4 cellular contexts compared by ENCODE assay signal in genomic region chr10:43601576-43601975, GRCh38. TPM values are rescaled to one million over a fixed set of nuclear protein-coding genes. Genes with fewer than 3 reads are reported as not detected.
DNase-seq lines count a peak whose midpoint lies in the region; ATAC-seq, FAIRE-seq and TF ChIP-seq lines count a peak whose summit lies in the region.
"Not testable (repeated sequence)": the region's sequence is repeated elsewhere in the genome, so short reads cannot be mapped to it uniquely, and the experiment has no call there.
"Had no signal": no experiment of that assay in that cellular context is flagged by ENCODE, and none has a peak within 500 bp of the region (broad histone marks: within the 10 kb centered on the region; RNA-seq: fewer than 3 reads in every experiment).

No MANE protein-coding gene starts in this region.

- H3K4me2 ChIP-seq in K562 (ENCODE audit: insufficient read depth, low read length); HepG2 (ENCODE audit: low read depth, low read length): not testable (repeated sequence)

- TF ChIP-seq POLR2A in K562 (conservative IDR thresholded peaks at IDR 0.05); HepG2 (IDR thresholded peaks at IDR 0.05; ENCODE audit: insufficient read depth in 1 of 2, low read depth in 2 of 2, low read length in 2 of 2): not testable (repeated sequence)

- not testable (repeated sequence) for TF ChIP-seq RAD21 in K562 (CRISPR knock-in tag; conservative IDR thresholded peaks at IDR 0.05 in 1 of 2, IDR thresholded peaks at IDR 0.05 in 1 of 2); HepG2 (CRISPR knock-in tag; IDR thresholded peaks at IDR 0.05)

- intact Hi-C loops in K562 (cut with micrococcal nuclease); HepG2 (cut with micrococcal nuclease; ENCODE audit: unreplicated experiment): not testable (repeated sequence)

- H3K27ac ChIP-seq in K562 (ENCODE audit: extremely low read depth, low read depth, low read length); HepG2 (ENCODE audit: extremely low read length, insufficient read depth, low read length): not testable (repeated sequence)

- not testable (repeated sequence) for H3K9me3 ChIP-seq in K562 (replicated peaks; ENCODE audit: control insufficient read depth, insufficient read depth, low read depth, low read length); HepG2 (ENCODE audit: low read length)

- peaks cover 0 to 12% of the 10 kb centered on the region in 2 experiments; a peak in 4 of 5 replicates for H3K4me1 ChIP-seq in K562 (replicated peaks in 1 of 2; ENCODE audit: control insufficient read depth in 2 of 2, insufficient read depth in 2 of 2, low read length in 2 of 2)
- H3K4me1 ChIP-seq in HepG2 (ENCODE audit: insufficient read depth, low read length) = not testable (repeated sequence)

- CTCF ChIA-PET in K562 (lab: Yijun Ruan, JAX; ENCODE audit: low intra/inter-chr PET ratio); HepG2 (lab: Yijun Ruan, JAX; ENCODE audit: low intra/inter-chr PET ratio, low total read pairs): not testable (repeated sequence)

- not testable (repeated sequence) for FAIRE-seq in K562 (lab: Jason Lieb, UNC); HepG2 (lab: Jason Lieb, UNC)

- in situ Hi-C loops in K562 (cut with MboI); HepG2 (cut with HindIII; ENCODE audit: extremely low pct_ligation_motif_present, low pct_unique_long_range_greater_than_20kb): not testable (repeated sequence)

- H3K36me3 ChIP-seq in K562 (ENCODE audit: control insufficient read depth, insufficient read depth, low read length); HepG2 (replicated peaks in 1 of 2; ENCODE audit: control insufficient read depth in 1 of 2, insufficient read depth in 2 of 2, low read length in 2 of 2): not testable (repeated sequence)

- not testable (repeated sequence) for DNase-seq in K562 (ENCODE audit: extremely low read depth in 1 of 4, low spot score in 3 of 4); HepG2 (ENCODE audit: low spot score)

- peaks cover 4 to 11% of the 10 kb centered on the region in 2 experiments; a peak in 4 of 5 replicates for H3K27me3 ChIP-seq in K562 (ENCODE audit: control insufficient read depth in 2 of 2, insufficient read depth in 2 of 2, low read length in 2 of 2)
- H3K27me3 ChIP-seq in HepG2 (ENCODE audit: control insufficient read depth in 1 of 2, insufficient read depth in 2 of 2, low read length in 2 of 2) = not testable (repeated sequence)

- TF ChIP-seq EP300 in K562 (IDR thresholded peaks at IDR 0.05; ENCODE audit: low read length); HepG2 (IDR thresholded peaks at IDR 0.05; ENCODE audit: low read depth in 2 of 2, low read length in 2 of 2); HepG2 (CRISPR knock-in tag; IDR thresholded peaks at IDR 0.05; ENCODE audit: borderline replicate concordance): not testable (repeated sequence)

- not testable (repeated sequence) for H2AFZ ChIP-seq in K562 (ENCODE audit: low read depth, low read length); HepG2 (ENCODE audit: low read length)

- ATAC-seq in K562, HepG2: not testable (repeated sequence)

- POLR2A ChIA-PET in K562 (lab: Yijun Ruan, JAX); HepG2 (lab: Yijun Ruan, JAX): not testable (repeated sequence)

- H4K20me1 ChIP-seq in K562 (replicated peaks; ENCODE audit: control insufficient read depth, insufficient read depth, low read length); HepG2 (ENCODE audit: insufficient read depth, low read length): not testable (repeated sequence)

- H3K4me3 ChIP-seq in K562; HepG2 (replicated peaks in 1 of 3; ENCODE audit: insufficient read depth in 1 of 3, low read depth in 2 of 3, low read length in 3 of 3): not testable (repeated sequence)

- TF ChIP-seq CTCF in K562 (IDR thresholded peaks at IDR 0.05 in 2 of 3, conservative IDR thresholded peaks at IDR 0.05 in 1 of 3; ENCODE audit: insufficient read depth in 2 of 3, low read depth in 1 of 3, low read length in 3 of 3); HepG2 (CRISPR knock-in tag; IDR thresholded peaks at IDR 0.05): not testable (repeated sequence)

- 7% methylated on average over 6 of the region's 6 CpGs for WGBS in K562 (ENCODE audit: insufficient coverage, low coverage, missing lambda C conversion rate)
- WGBS in HepG2 (ENCODE audit: low lambda C conversion rate) = 28% methylated on average over 6 of the region's 6 CpGs

- H3K79me2 ChIP-seq in K562 (ENCODE audit: control insufficient read depth, insufficient read depth, low read length); HepG2 (ENCODE audit: insufficient read depth, low read length): not testable (repeated sequence)

- not testable (repeated sequence) for H3K9me1 ChIP-seq in K562 (ENCODE audit: control insufficient read depth, insufficient read depth, low read length)

- BruUV-seq in K562 (replicated peaks; lab: Mats Ljungman, UMichigan); HepG2 (replicated peaks; lab: Mats Ljungman, UMichigan): not testable (repeated sequence)

- not testable (repeated sequence) for H3K9ac ChIP-seq in K562 (ENCODE audit: insufficient read depth in 1 of 2, low read depth in 2 of 2, low read length in 2 of 2); HepG2 (ENCODE audit: insufficient read depth, low read depth, low read length)

RNA-seq across cellular contexts. Expression of gene ZNF485, which starts 4.7 kb away (rescaled TPM):
- 23.8 and 33.5 TPM in 2 replicates for total RNA-seq in K562 (2011; cell fraction: chromatin; rRNA removed; ENCODE audit: low replicate concordance)
- total RNA-seq in K562 (2011; cell fraction: nucleolus; rRNA removed) = 23.3 and 26.0 TPM in 2 replicates
- total RNA-seq in K562 (2011; cell fraction: nucleoplasm; rRNA removed) = 24.9 and 40.3 TPM in 2 replicates
- total RNA-seq in K562 (2014; rRNA removed) (7.2 and 8.0 TPM in 2 replicates), K562 (2014; rRNA removed; fragmentation: Illumina TruSeq; extraction: Trizol) (18.0 and 18.7 TPM in 2 replicates), K562 (2015; rRNA removed; fragmentation: Illumina TruSeq; extraction: Trizol) (14.9 and 16.2 TPM in 2 replicates), K562 (2021) (11.9 and 12.1 TPM in 2 replicates), HepG2 (2016; rRNA removed; fragmentation: Illumina TruSeq; extraction: Trizol) (3.3 and 3.4 TPM in 2 replicates)
- polyA plus RNA-seq in K562 (2011; rRNA removed) (9.7 and 11.5 TPM in 2 replicates), K562 (2014; fragmentation: Illumina TruSeq; extraction: Trizol) (10.8 and 13.2 TPM in 2 replicates), K562 (2014; fragmentation: Nextera tagmentation; extraction: Ambion mirVana) (10 to 100 TPM; 11.1 to 13.8 TPM), K562 (2014; rRNA removed) (9.7 and 12.4 TPM in 2 replicates), HepG2 (2011; rRNA removed) (1.1 and 1.4 TPM in 2 replicates)
- 9.1 and 10.2 TPM in 2 replicates for polyA plus RNA-seq in K562 (2011; cell fraction: cytosol; rRNA removed)
- polyA plus RNA-seq in K562 (2011; cell fraction: nucleus; rRNA removed) = 12.2 and 13.1 TPM in 2 replicates
- polyA plus RNA-seq in K562 (2012) = 3.5 and 6.1 TPM in 2 replicates
- 19.5 and 22.9 TPM in 2 replicates for polyA minus RNA-seq in K562 (2011; rRNA and poly(A)+ RNA removed)
- polyA minus RNA-seq in K562 (2011; cell fraction: cytosol; rRNA and poly(A)+ RNA removed) = 6.6 and 10.7 TPM in 2 replicates
- polyA minus RNA-seq in K562 (2011; cell fraction: nucleus; rRNA and poly(A)+ RNA removed) = 14.9 and 26.8 TPM in 2 replicates
- 0.97 and 1.9 TPM in 2 replicates for total RNA-seq in HepG2 (2016; cell fraction: cytosol; rRNA removed; fragmentation: Illumina TruSeq; extraction: Trizol; ENCODE audit: low read depth)
- 2.9 and 3.2 TPM in 2 replicates for total RNA-seq in HepG2 (2016; cell fraction: insoluble cytoplasmic fraction; rRNA removed; fragmentation: Illumina TruSeq; extraction: Trizol)
- 3.1 and 3.6 TPM in 2 replicates for total RNA-seq in HepG2 (2016; cell fraction: membrane; rRNA removed; fragmentation: Illumina TruSeq; extraction: Trizol)
- 5.2 TPM in 2 replicates for total RNA-seq in HepG2 (2016; cell fraction: nucleus; rRNA removed; fragmentation: Illumina TruSeq; extraction: Trizol)
- polyA plus RNA-seq in HepG2 (2011; cell fraction: cytosol; rRNA removed) = 0.65 and 0.67 TPM in 2 replicates
- 2.5 and 2.7 TPM in 2 replicates for polyA plus RNA-seq in HepG2 (2011; cell fraction: nucleus; rRNA removed)
- polyA plus RNA-seq in HepG2 (2012) = 1.2 TPM in 2 replicates
- polyA plus RNA-seq in HepG2 (2016; cell fraction: cytosol; fragmentation: Illumina TruSeq; extraction: Trizol; ENCODE audit: low read depth) = 0.35 and 0.65 TPM in 2 replicates
- polyA plus RNA-seq in HepG2 (2016; cell fraction: insoluble cytoplasmic fraction; fragmentation: Illumina TruSeq; extraction: Trizol; ENCODE audit: low read depth) = 2.3 and 2.4 TPM in 2 replicates
- 0.63 and 0.69 TPM in 2 replicates for polyA plus RNA-seq in HepG2 (2016; cell fraction: membrane; fragmentation: Illumina TruSeq; extraction: Trizol; ENCODE audit: low read depth)
- 4.1 and 5.5 TPM in 2 replicates for polyA plus RNA-seq in HepG2 (2016; cell fraction: nucleus; fragmentation: Illumina TruSeq; extraction: Trizol; ENCODE audit: insufficient read depth, low read depth)
- 2.0 and 7.2 TPM in 2 replicates for polyA minus RNA-seq in HepG2 (2011; rRNA and poly(A)+ RNA removed; ENCODE audit: low replicate concordance)
- 1.2 and 2.4 TPM in 2 replicates for polyA minus RNA-seq in HepG2 (2011; cell fraction: cytosol; rRNA and poly(A)+ RNA removed)
- 3.1 and 8.0 TPM in 2 replicates for polyA minus RNA-seq in HepG2 (2011; cell fraction: nucleus; rRNA and poly(A)+ RNA removed)

RNA-seq across cellular contexts. Expression of gene ZNF239, which starts 27.2 kb away (rescaled TPM):
- 19.7 and 38.2 TPM in 2 replicates for total RNA-seq in K562 (2011; cell fraction: chromatin; rRNA removed; ENCODE audit: low replicate concordance)
- 16.2 and 20.8 TPM in 2 replicates for total RNA-seq in K562 (2011; cell fraction: nucleolus; rRNA removed)
- total RNA-seq in K562 (2011; cell fraction: nucleoplasm; rRNA removed) = 18.1 and 21.7 TPM in 2 replicates
- total RNA-seq in K562 (2014; rRNA removed) (15.5 and 18.7 TPM in 2 replicates), K562 (2014; rRNA removed; fragmentation: Illumina TruSeq; extraction: Trizol) (26.7 and 29.2 TPM in 2 replicates), K562 (2015; rRNA removed; fragmentation: Illumina TruSeq; extraction: Trizol) (23.1 and 23.6 TPM in 2 replicates), K562 (2021) (13.4 and 13.7 TPM in 2 replicates), HepG2 (2016; rRNA removed; fragmentation: Illumina TruSeq; extraction: Trizol) (not detected in 2 replicates)
- polyA plus RNA-seq in K562 (2011; rRNA removed) (16.3 and 23.4 TPM in 2 replicates), K562 (2014; fragmentation: Illumina TruSeq; extraction: Trizol) (22.0 and 23.6 TPM in 2 replicates), K562 (2014; fragmentation: Nextera tagmentation; extraction: Ambion mirVana) (10 to 100 TPM; 14.2 to 23.6 TPM), K562 (2014; rRNA removed) (17.7 and 18.3 TPM in 2 replicates), HepG2 (2011; rRNA removed) (0.05 TPM in 1 of 2 replicates, not detected in the other)
- polyA plus RNA-seq in K562 (2011; cell fraction: cytosol; rRNA removed) = 8.1 and 8.6 TPM in 2 replicates
- polyA plus RNA-seq in K562 (2011; cell fraction: nucleus; rRNA removed) = 15.0 and 26.8 TPM in 2 replicates
- 6.0 and 10.1 TPM in 2 replicates for polyA plus RNA-seq in K562 (2012)
- 34.2 and 36.5 TPM in 2 replicates for polyA minus RNA-seq in K562 (2011; rRNA and poly(A)+ RNA removed)
- polyA minus RNA-seq in K562 (2011; cell fraction: cytosol; rRNA and poly(A)+ RNA removed) = 7.1 and 10.1 TPM in 2 replicates
- 14.3 and 25.4 TPM in 2 replicates for polyA minus RNA-seq in K562 (2011; cell fraction: nucleus; rRNA and poly(A)+ RNA removed)
- total RNA-seq in HepG2 (2016; cell fraction: cytosol; rRNA removed; fragmentation: Illumina TruSeq; extraction: Trizol; ENCODE audit: low read depth) = not detected in 2 replicates
- total RNA-seq in HepG2 (2016; cell fraction: insoluble cytoplasmic fraction; rRNA removed; fragmentation: Illumina TruSeq; extraction: Trizol) = not detected in 2 replicates
- not detected in 2 replicates for total RNA-seq in HepG2 (2016; cell fraction: membrane; rRNA removed; fragmentation: Illumina TruSeq; extraction: Trizol)
- not detected in 2 replicates for total RNA-seq in HepG2 (2016; cell fraction: nucleus; rRNA removed; fragmentation: Illumina TruSeq; extraction: Trizol)
- not detected in 2 replicates for polyA plus RNA-seq in HepG2 (2011; cell fraction: cytosol; rRNA removed)
- polyA plus RNA-seq in HepG2 (2011; cell fraction: nucleus; rRNA removed) = not detected in 2 replicates
- not detected in 2 replicates for polyA plus RNA-seq in HepG2 (2012)
- not detected in 2 replicates for polyA plus RNA-seq in HepG2 (2016; cell fraction: cytosol; fragmentation: Illumina TruSeq; extraction: Trizol; ENCODE audit: low read depth)
- not detected in 2 replicates for polyA plus RNA-seq in HepG2 (2016; cell fraction: insoluble cytoplasmic fraction; fragmentation: Illumina TruSeq; extraction: Trizol; ENCODE audit: low read depth)
- polyA plus RNA-seq in HepG2 (2016; cell fraction: membrane; fragmentation: Illumina TruSeq; extraction: Trizol; ENCODE audit: low read depth) = not detected in 2 replicates
- polyA plus RNA-seq in HepG2 (2016; cell fraction: nucleus; fragmentation: Illumina TruSeq; extraction: Trizol; ENCODE audit: insufficient read depth, low read depth) = not detected in 2 replicates
- polyA minus RNA-seq in HepG2 (2011; rRNA and poly(A)+ RNA removed; ENCODE audit: low replicate concordance) = 13.3 TPM in 1 of 2 replicates, not detected in the other
- polyA minus RNA-seq in HepG2 (2011; cell fraction: cytosol; rRNA and poly(A)+ RNA removed) = not detected in 2 replicates
- not detected in 2 replicates for polyA minus RNA-seq in HepG2 (2011; cell fraction: nucleus; rRNA and poly(A)+ RNA removed)
- polyA plus RNA-seq: CD14-positive monocyte had no signal

RNA-seq across cellular contexts. Expression of gene ZNF32, which starts 47.1 kb away (rescaled TPM):
- total RNA-seq in K562 (2011; cell fraction: chromatin; rRNA removed; ENCODE audit: low replicate concordance) = 14.9 and 16.7 TPM in 2 replicates
- 14.5 and 19.6 TPM in 2 replicates for total RNA-seq in K562 (2011; cell fraction: nucleolus; rRNA removed)
- total RNA-seq in K562 (2011; cell fraction: nucleoplasm; rRNA removed) = 14.4 and 19.2 TPM in 2 replicates
- total RNA-seq in K562 (2014; rRNA removed) (17.3 and 19.8 TPM in 2 replicates), K562 (2014; rRNA removed; fragmentation: Illumina TruSeq; extraction: Trizol) (31.8 and 34.7 TPM in 2 replicates), K562 (2015; rRNA removed; fragmentation: Illumina TruSeq; extraction: Trizol) (21.4 and 22.3 TPM in 2 replicates), K562 (2021) (20.3 and 22.3 TPM in 2 replicates), HepG2 (2016; rRNA removed; fragmentation: Illumina TruSeq; extraction: Trizol) (16.9 and 18.0 TPM in 2 replicates)
- polyA plus RNA-seq in K562 (2011; rRNA removed) (40.5 and 57.0 TPM in 2 replicates), K562 (2014; fragmentation: Illumina TruSeq; extraction: Trizol) (29.5 and 30.7 TPM in 2 replicates), K562 (2014; fragmentation: Nextera tagmentation; extraction: Ambion mirVana) (10 to 100 TPM; 18.3 to 26.3 TPM), K562 (2014; rRNA removed) (28.4 TPM in 2 replicates), HepG2 (2011; rRNA removed) (12.5 and 12.7 TPM in 2 replicates)
- 14.8 and 19.1 TPM in 2 replicates for polyA plus RNA-seq in K562 (2011; cell fraction: cytosol; rRNA removed)
- 25.6 and 26.6 TPM in 2 replicates for polyA plus RNA-seq in K562 (2011; cell fraction: nucleus; rRNA removed)
- polyA plus RNA-seq in K562 (2012) = 19.9 and 24.6 TPM in 2 replicates
- polyA minus RNA-seq in K562 (2011; rRNA and poly(A)+ RNA removed) = 25.2 and 28.4 TPM in 2 replicates
- polyA minus RNA-seq in K562 (2011; cell fraction: cytosol; rRNA and poly(A)+ RNA removed) = 4.7 and 5.0 TPM in 2 replicates
- 6.2 and 17.2 TPM in 2 replicates for polyA minus RNA-seq in K562 (2011; cell fraction: nucleus; rRNA and poly(A)+ RNA removed)
- total RNA-seq in HepG2 (2016; cell fraction: cytosol; rRNA removed; fragmentation: Illumina TruSeq; extraction: Trizol; ENCODE audit: low read depth) = 30.1 and 34.6 TPM in 2 replicates
- total RNA-seq in HepG2 (2016; cell fraction: insoluble cytoplasmic fraction; rRNA removed; fragmentation: Illumina TruSeq; extraction: Trizol) = 12.6 and 14.4 TPM in 2 replicates
- total RNA-seq in HepG2 (2016; cell fraction: membrane; rRNA removed; fragmentation: Illumina TruSeq; extraction: Trizol) = 38.2 and 44.1 TPM in 2 replicates
- total RNA-seq in HepG2 (2016; cell fraction: nucleus; rRNA removed; fragmentation: Illumina TruSeq; extraction: Trizol) = 8.3 and 10.0 TPM in 2 replicates
- polyA plus RNA-seq in HepG2 (2011; cell fraction: cytosol; rRNA removed) = 6.1 and 9.4 TPM in 2 replicates
- 8.5 and 12.5 TPM in 2 replicates for polyA plus RNA-seq in HepG2 (2011; cell fraction: nucleus; rRNA removed)
- polyA plus RNA-seq in HepG2 (2012) = 7.3 and 8.5 TPM in 2 replicates
- polyA plus RNA-seq in HepG2 (2016; cell fraction: cytosol; fragmentation: Illumina TruSeq; extraction: Trizol; ENCODE audit: low read depth) = 30.5 and 38.2 TPM in 2 replicates
- 13.8 and 16.9 TPM in 2 replicates for polyA plus RNA-seq in HepG2 (2016; cell fraction: insoluble cytoplasmic fraction; fragmentation: Illumina TruSeq; extraction: Trizol; ENCODE audit: low read depth)
- polyA plus RNA-seq in HepG2 (2016; cell fraction: membrane; fragmentation: Illumina TruSeq; extraction: Trizol; ENCODE audit: low read depth) = 28.0 and 35.4 TPM in 2 replicates
- 19.3 and 22.0 TPM in 2 replicates for polyA plus RNA-seq in HepG2 (2016; cell fraction: nucleus; fragmentation: Illumina TruSeq; extraction: Trizol; ENCODE audit: insufficient read depth, low read depth)
- 2.9 and 3.6 TPM in 2 replicates for polyA minus RNA-seq in HepG2 (2011; rRNA and poly(A)+ RNA removed; ENCODE audit: low replicate concordance)
- 1.5 and 1.6 TPM in 2 replicates for polyA minus RNA-seq in HepG2 (2011; cell fraction: cytosol; rRNA and poly(A)+ RNA removed)
- polyA minus RNA-seq in HepG2 (2011; cell fraction: nucleus; rRNA and poly(A)+ RNA removed) = 4.0 and 4.4 TPM in 2 replicates
- total RNA-seq: A172 had no signal

Comparison
In these comparisons a context has a peak if more than half of its experiments do, and no peak if none do; other contexts are left out.
1. RNA of gene ZNF239, which starts 27.2 kb away (total RNA-seq): 13.4 to 38.2 TPM in K562; not detected in HepG2; every median in the first group is over 10 times any median in the second.